ENCODE assay signal across 8 cellular contexts in the genomic region with DNA sequence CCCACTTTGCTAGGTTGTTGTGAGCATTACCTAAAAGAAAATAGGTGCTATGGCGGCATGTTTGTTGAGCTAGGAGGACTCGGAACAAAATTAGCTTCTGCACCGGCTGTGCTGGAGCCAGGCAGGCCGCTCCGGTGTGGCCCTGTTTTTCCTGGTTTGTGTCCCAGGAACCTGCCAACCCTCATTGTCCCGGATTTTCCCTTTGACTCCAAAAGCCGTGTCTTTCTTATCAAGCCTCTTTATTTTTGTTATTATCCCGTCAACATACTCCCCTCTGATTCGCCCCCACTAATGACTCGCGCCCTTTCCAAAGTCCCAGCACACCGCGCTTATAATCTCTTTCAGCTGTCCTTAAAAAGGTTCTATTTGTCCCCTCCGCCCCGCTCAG.
DNase-seq lines count a peak whose midpoint lies in the region; ATAC-seq, FAIRE-seq and TF ChIP-seq lines count a peak whose summit lies in the region.

No MANE protein-coding gene starts in this region.

- DNase-seq in HCT116 (ENCODE audit: low read depth, low spot score) = no peak
- no peak for DNase-seq in adrenal gland
- no peak for DNase-seq in small intestine
- DNase-seq in globus pallidus (ENCODE audit: low spot score) = no peak
- no peak for DNase-seq in anterior cingulate cortex (lab: John Stamatoyannopoulos, UW)
- DNase-seq in NCI-H2107 (lab: John Stamatoyannopoulos, UW) = no peak
- no peak for DNase-seq in epidermal melanocyte (ENCODE audit: insufficient read length, low spot score)

- BruUV-seq in HCT116 (replicated peaks; lab: Mats Ljungman, UMichigan) = TSS peak; percentile 17

- no peak for ATAC-seq in HCT116

- H2AFZ ChIP-seq in HCT116 (ENCODE audit: low read depth, low read length, poor library complexity, severe bottlenecking) = no peak overlapping the region

- H3K4me3 ChIP-seq in HCT116 (replicated peaks in 1 of 2; ENCODE audit: low read depth in 1 of 2, low read length in 2 of 2) = peak overlapping the region; percentile 37 to 52
- peak overlapping the region in 2 of 4 donors; percentile 18 to 55 for H3K4me3 ChIP-seq in adrenal gland
- H3K4me3 ChIP-seq in iPS-18c (ENCODE audit: insufficient read depth, low read depth, low read length) = peak overlapping the region; percentile 48
- peak overlapping the region; percentile 25 to 53 for H3K4me3 ChIP-seq in small intestine (ENCODE audit: low read depth in 1 of 2, low read length in 2 of 2)

- TF ChIP-seq POLR2A in HCT116 (IDR thresholded peaks at IDR 0.05; ENCODE audit: borderline replicate concordance, extremely low read depth, insufficient read depth, insufficient read length) = no peak
- no peak for TF ChIP-seq POLR2A in adrenal gland (IDR thresholded peaks at IDR 0.05)

- H3K79me2 ChIP-seq in HCT116 (ENCODE audit: insufficient read depth, low read length) = no peaks in the 10 kb centered on the region

- no peaks in the 10 kb centered on the region for H3K27me3 ChIP-seq in HCT116 (ENCODE audit: insufficient read depth, low read length)
- H3K27me3 ChIP-seq in adrenal gland = no peaks in the 10 kb centered on the region
- peaks cover 3 to 5% of the 10 kb centered on the region in 2 donors for H3K27me3 ChIP-seq in small intestine (ENCODE audit: control insufficient read depth in 2 of 2, insufficient read depth in 2 of 2, low read length in 2 of 2)

- RAD21 ChIA-PET in HCT116 (lab: Charles Lee; ENCODE audit: low non-redundant PET in 1 of 2, low total read pairs in 2 of 2, uncharacterized antibody in 2 of 2, unreplicated experiment in 2 of 2) = interaction anchor here in 1 of 2 experiments (0.6 to 0.7 kb wide), 2 partner anchors 185 to 617 kb away, joined by 3 read pairs; no protein-coding TSS in a partner anchor

- H3K4me1 ChIP-seq in HCT116 (ENCODE audit: control insufficient read depth in 1 of 2, insufficient read depth in 2 of 2, low read length in 2 of 2) (peaks cover 48 to 64% of the 10 kb centered on the region in 2 experiments), adrenal gland (replicated peaks in 1 of 2) (peaks cover 9 to 19% of the 10 kb centered on the region in 2 donors), small intestine (ENCODE audit: control insufficient read depth in 2 of 2, insufficient read depth in 1 of 2, low read depth in 1 of 2, low read length in 1 of 2) (peaks cover 2 to 4% of the 10 kb centered on the region in 2 donors)

- CTCF ChIA-PET in HCT116 (lab: Charles Lee) = interaction anchor here (0.6 to 2.2 kb wide), 19 partner anchors 8 to 1038 kb away, joined by 3 to 15 read pairs (median 5); partner anchors contain the start of gene FOXC1

- intact Hi-C loops in HCT116 (cut with micrococcal nuclease) (loop anchor here (1.0 to 5.0 kb wide), 7 partner anchors 37 to 1037 kb away; partner anchors contain the start of gene GMDS), adrenal gland (cut with DNase I) (loop anchor here in 1 of 2 donors (2.0 to 10.0 kb wide), 2 partner anchors 279 to 1037 kb away; no protein-coding TSS in a partner anchor)

- TF ChIP-seq CTCF in HCT116 (IDR thresholded peaks at IDR 0.05 in 2 of 3, conservative IDR thresholded peaks at IDR 0.05 in 1 of 3; ENCODE audit: borderline replicate concordance in 1 of 3, insufficient read depth in 1 of 3, low read depth in 2 of 3, low read length in 2 of 3) (no peak), adrenal gland (IDR thresholded peaks at IDR 0.05) (no peak)

- H4K20me1 ChIP-seq in HCT116 (ENCODE audit: insufficient read depth) = no peaks in the 10 kb centered on the region

- peak overlapping the region; percentile 70 for H3K4me2 ChIP-seq in HCT116 (ENCODE audit: low read length)

- FAIRE-seq in small intestine (lab: Jason Lieb, UNC) = no peak

- H3K9ac ChIP-seq in HCT116 (ENCODE audit: low read length) = peak overlapping the region; percentile 69

- peak overlapping the region; percentile 73 for H3K27ac ChIP-seq in HCT116 (ENCODE audit: low read depth, low read length)
- H3K27ac ChIP-seq in adrenal gland = peak overlapping the region in 3 of 5 donors; percentile 34 to 80 (median 73)
- no peak overlapping the region for H3K27ac ChIP-seq in small intestine (ENCODE audit: low read depth in 1 of 2, low read length in 1 of 2)

- WGBS in adrenal gland, 4 donors = 58 to 64% (median 59%) methylated on average over 15 of the region's 15 CpGs
- 51 to 70% (median 66%) methylated on average over 15 of the region's 15 CpGs for WGBS in small intestine, 3 donors

- H3K9me3 ChIP-seq in HCT116 (ENCODE audit: control insufficient read depth in 1 of 2, insufficient read depth in 1 of 2, low read depth in 1 of 2, low read length in 2 of 2) (no peaks in the 10 kb centered on the region), adrenal gland (replicated peaks in 1 of 3) (no peaks in the 10 kb centered on the region), iPS-18c (ENCODE audit: control insufficient read depth, insufficient read depth, low read length) (no peaks in the 10 kb centered on the region), small intestine (ENCODE audit: control insufficient read depth, low read depth) (no peaks in the 10 kb centered on the region)

- no peak for TF ChIP-seq RAD21 in HCT116 (IDR thresholded peaks at IDR 0.05; ENCODE audit: low read depth)

- POLR2A ChIA-PET in HCT116 (lab: Charles Lee) = interaction anchor here (1.1 kb wide), 1 partner anchor 51 kb away, joined by 4 read pairs; no protein-coding TSS in a partner anchor

- H3K36me3 ChIP-seq in HCT116 (ENCODE audit: control insufficient read depth in 1 of 2, insufficient read depth in 2 of 2, low read length in 2 of 2) (no peaks in the 10 kb centered on the region), adrenal gland (replicated peaks in 1 of 2) (no peaks in the 10 kb centered on the region), small intestine (ENCODE audit: control insufficient read depth in 2 of 2, insufficient read depth in 2 of 2, low read length in 2 of 2) (no peaks in the 10 kb centered on the region)

- no peaks in the 10 kb centered on the region for H3K9me2 ChIP-seq in HCT116 (ENCODE audit: insufficient read depth)

TF ChIP-seq in HCT116, 20 proteins besides CTCF, POLR2A, EP300 and RAD21:
- TF ChIP-seq ZBTB33 (IDR thresholded peaks at IDR 0.05; ENCODE audit: extremely low read depth, insufficient replicate concordance, low read length) (no peak), FOSL1 (IDR thresholded peaks at IDR 0.05; ENCODE audit: low read depth) (no peak), EZH2phosphoT487 (IDR thresholded peaks at IDR 0.05; ENCODE audit: borderline replicate concordance) (no peak), SIN3A (IDR thresholded peaks at IDR 0.05; ENCODE audit: low read depth) (no peak), EGR1 (IDR thresholded peaks at IDR 0.05; ENCODE audit: low read depth) (no peak), ZFX (IDR thresholded peaks at IDR 0.05) (no peak), POLR2AphosphoS5 (IDR thresholded peaks at IDR 0.05; ENCODE audit: low read depth, low read length) (no peak; the same call in 1 of the 2 replicates), ELF1 (IDR thresholded peaks at IDR 0.05; ENCODE audit: borderline replicate concordance, low read depth) (no peak), EZH2 (IDR thresholded peaks at IDR 0.05) (no peak)
- TF ChIP-seq, protein P1, sequence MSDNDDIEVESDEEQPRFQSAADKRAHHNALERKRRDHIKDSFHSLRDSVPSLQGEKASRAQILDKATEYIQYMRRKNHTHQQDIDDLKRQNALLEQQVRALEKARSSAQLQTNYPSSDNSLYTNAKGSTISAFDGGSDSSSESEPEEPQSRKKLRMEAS (IDR thresholded peaks at IDR 0.05) = no peak

Comparison
In these comparisons a context has a peak if more than half of its experiments do, and no peak if none do; other contexts are left out.
1. H3K27ac ChIP-seq: peak in HCT116 (single experiment) and adrenal gland (3 of 5); none in small intestine (0 of 2).